Comparison of ENCODE assay signal across 15 cellular contexts in the genomic region with DNA sequence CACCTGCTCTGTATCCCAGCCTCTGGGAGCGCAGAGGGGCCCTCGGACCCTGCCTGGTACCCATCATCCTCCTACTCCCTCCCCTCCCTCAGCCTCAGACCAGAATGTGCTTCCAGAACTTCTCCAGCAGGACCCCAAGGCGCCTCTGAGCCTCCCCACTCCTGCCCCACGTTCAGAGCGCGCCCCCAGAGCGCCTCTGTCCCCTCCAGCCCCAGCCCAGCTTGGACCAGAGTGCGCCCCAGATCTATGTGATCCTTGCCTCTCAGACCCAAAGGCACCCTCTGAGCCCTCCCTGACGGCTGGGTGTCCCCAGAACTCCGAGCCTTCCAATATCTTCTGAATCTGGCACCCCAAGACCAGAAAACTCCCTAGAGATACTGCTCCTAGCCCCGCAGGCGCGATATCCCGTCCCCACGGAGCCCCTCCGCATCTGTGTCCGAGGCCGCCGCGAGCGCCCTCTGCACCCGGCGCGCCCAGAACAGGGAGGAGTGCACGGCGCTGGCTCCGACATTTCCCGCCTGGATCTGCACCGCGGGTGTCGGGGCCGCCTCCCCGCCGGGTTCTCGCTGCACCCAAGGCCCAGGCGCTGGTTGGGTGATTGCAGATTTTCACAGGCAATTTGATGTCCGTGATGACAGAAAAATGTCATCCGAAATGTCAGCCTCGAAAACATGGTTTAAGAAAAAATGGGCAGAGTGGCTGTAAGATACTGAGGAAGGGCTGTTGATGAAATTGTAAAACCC. TPM values are rescaled to one million over a fixed set of nuclear protein-coding genes. Genes with fewer than 3 reads are reported as not detected.
DNase-seq lines count a peak whose midpoint lies in the region; ATAC-seq and TF ChIP-seq lines count a peak whose summit lies in the region.
"Had no signal": no experiment of that assay in that cellular context is flagged by ENCODE, and none has a peak within 500 bp of the region (broad histone marks: within the 10 kb centered on the region; RNA-seq: fewer than 3 reads in every experiment).

No MANE protein-coding gene starts in this region.

- DNase-seq in NT2/D1 (ENCODE audit: low read depth, low spot score) (no peak), foreskin keratinocyte (no peak), lung (ENCODE audit: low spot score) (no peak), suprapubic skin (ENCODE audit: low spot score in 2 of 2) (no peak), amygdala (lab: John Stamatoyannopoulos, UW) (no peak)
- DNase-seq: activated CD4-positive, alpha-beta memory T cell treated with anti-CD3 and anti-CD28 coated beads for 36 hours; CD8-positive, alpha-beta memory T cell; KBM-7; NCI-H1436; NCI-H69; SIG-M5; sigmoid colon had no signal

- no peaks in the 10 kb centered on the region for H3K9me3 ChIP-seq in NT2/D1 (ENCODE audit: insufficient read depth, low read length)
- peaks cover 0 to 8% of the 10 kb centered on the region in 2 donors for H3K9me3 ChIP-seq in lung (ENCODE audit: control insufficient read depth in 2 of 2, insufficient read depth in 1 of 2, low read length in 1 of 2)
- no peaks in the 10 kb centered on the region for H3K9me3 ChIP-seq in suprapubic skin
- H3K9me3 ChIP-seq: heart right ventricle, sigmoid colon had no signal

- peak overlapping the region; percentile 61 for H3K9ac ChIP-seq in NT2/D1 (ENCODE audit: insufficient read length, low read depth)

- H3K36me3 ChIP-seq in NT2/D1 (ENCODE audit: insufficient read depth, insufficient read length, low read length) = no peaks in the 10 kb centered on the region
- no peaks in the 10 kb centered on the region for H3K36me3 ChIP-seq in lung (ENCODE audit: control insufficient read depth in 2 of 2, insufficient read depth in 2 of 2, low read length in 2 of 2)
- H3K36me3 ChIP-seq in suprapubic skin = no peaks in the 10 kb centered on the region
- H3K36me3 ChIP-seq: heart right ventricle, sigmoid colon had no signal

- TF ChIP-seq POLR2A in suprapubic skin (IDR thresholded peaks at IDR 0.05) = no peak

- H3K4me3 ChIP-seq in NT2/D1 (ENCODE audit: insufficient read length, low read depth) = peak overlapping the region; percentile 51
- H3K4me3 ChIP-seq in lung = peak overlapping the region; percentile 9
- peak overlapping the region; percentile 7 for H3K4me3 ChIP-seq in suprapubic skin
- H3K4me3 ChIP-seq: sigmoid colon had no signal

- TF ChIP-seq EP300 in suprapubic skin (IDR thresholded peaks at IDR 0.05) = no peak

- TF ChIP-seq CTCF in foreskin keratinocyte (conservative IDR thresholded peaks at IDR 0.05) (no peak), lung (IDR thresholded peaks at IDR 0.05; ENCODE audit: control extremely low read depth, extremely low read depth) (no peak), suprapubic skin (IDR thresholded peaks at IDR 0.05) (no peak)

- ATAC-seq in foreskin keratinocyte (peak; percentile 48), lung (ENCODE audit: insufficient read depth, low FRiP score) (no peak), HG02852 (IDR thresholded peaks at IDR 0.05; ENCODE audit: unreplicated experiment) (no peak), HG02840 (IDR thresholded peaks at IDR 0.05; ENCODE audit: low FRiP score, unreplicated experiment) (no peak)

- H3K27me3 ChIP-seq in NT2/D1 (ENCODE audit: insufficient read depth, insufficient read length) = peaks cover 39% of the 10 kb centered on the region
- H3K27me3 ChIP-seq in foreskin keratinocyte = peaks cover 81% of the 10 kb centered on the region
- H3K27me3 ChIP-seq in lung (ENCODE audit: control insufficient read depth, insufficient read depth) = peaks cover 3% of the 10 kb centered on the region
- peaks cover 26% of the 10 kb centered on the region for H3K27me3 ChIP-seq in suprapubic skin

- H3K4me1 ChIP-seq in NT2/D1 (ENCODE audit: insufficient read depth, insufficient read length) (no peaks in the 10 kb centered on the region), foreskin keratinocyte (no peaks in the 10 kb centered on the region), lung (ENCODE audit: control insufficient read depth in 2 of 2, insufficient read depth in 2 of 2, low read length in 2 of 2) (peaks cover 0 to 4% of the 10 kb centered on the region in 2 donors), suprapubic skin (peaks cover 10% of the 10 kb centered on the region)

- 9% methylated on average over 37 to 39 of the region's 39 CpGs for WGBS in lung, 2 donors
- 16% methylated on average over 21 of the region's 39 CpGs for WGBS in suprapubic skin

- H3K27ac ChIP-seq in foreskin keratinocyte = no peak overlapping the region
- no peak overlapping the region for H3K27ac ChIP-seq in lung (ENCODE audit: low read depth in 1 of 2, low read length in 1 of 2)
- no peak overlapping the region for H3K27ac ChIP-seq in suprapubic skin
- H3K27ac ChIP-seq: heart right ventricle, sigmoid colon had no signal

RNA-seq across cellular contexts. Expression of a gene that starts 0.5 kb away (rescaled TPM):
- not detected in 2 replicates for total RNA-seq in foreskin keratinocyte
- polyA plus RNA-seq in foreskin keratinocyte = not detected in 2 replicates
- under 1 TPM; 0.46 to 0.55 TPM for total RNA-seq in lung
- polyA plus RNA-seq in lung = under 1 TPM in 1 of 2 donors, not detected in 1; 0.06 TPM
- under 1 TPM in 2 of 4 donors, not detected in 2; 0.30 to 0.64 TPM for total RNA-seq in suprapubic skin
- total RNA-seq: activated CD4-positive, alpha-beta memory T cell treated with anti-CD3 and anti-CD28 coated beads for 36 hours; CD8-positive, alpha-beta memory T cell; heart right ventricle had no signal
- polyA plus RNA-seq: CD8-positive, alpha-beta memory T cell had no signal

RNA-seq across cellular contexts. Expression of a gene that starts 42.6 kb away (rescaled TPM):
- total RNA-seq in foreskin keratinocyte = 0.11 TPM in 1 of 2 replicates, not detected in the other
- polyA plus RNA-seq in foreskin keratinocyte = 0.03 TPM in 1 of 2 replicates, not detected in the other
- total RNA-seq in lung = 1 to 10 TPM; 1.4 to 4.6 TPM
- polyA plus RNA-seq in lung = 1 to 10 TPM; 1.0 to 2.0 TPM
- 1 to 10 TPM in 2 of 4 donors, under 1 TPM in 2; 0.30 to 7.5 (median 1.4) TPM for total RNA-seq in suprapubic skin
- total RNA-seq: activated CD4-positive, alpha-beta memory T cell treated with anti-CD3 and anti-CD28 coated beads for 36 hours; CD8-positive, alpha-beta memory T cell had no signal
- polyA plus RNA-seq: CD8-positive, alpha-beta memory T cell had no signal

RNA-seq across cellular contexts. Expression of a gene that starts 42.7 kb away (rescaled TPM):
- total RNA-seq in foreskin keratinocyte (0.07 and 0.17 TPM in 2 replicates), lung (1 to 10 TPM; 1.7 to 2.6 TPM), suprapubic skin (1 to 10 TPM in 2 of 4 donors, under 1 TPM in 1, not detected in 1; 0.55 to 2.8 (median 1.1) TPM)
- polyA plus RNA-seq in foreskin keratinocyte (0.29 TPM in 1 of 2 replicates, not detected in the other), lung (under 1 TPM; 0.24 to 0.55 TPM)
- total RNA-seq: CD8-positive, alpha-beta memory T cell had no signal
- polyA plus RNA-seq: CD8-positive, alpha-beta memory T cell had no signal
